In genomic region chr14:95467232-95467631, GRCh38 we compare ENCODE assay signal across 24 cellular contexts. TPM values are rescaled to one million over a fixed set of nuclear protein-coding genes. Genes with fewer than 3 reads are reported as not detected.
DNase-seq lines count a peak whose midpoint lies in the region; ATAC-seq and TF ChIP-seq lines count a peak whose summit lies in the region.
"Had no signal": no experiment of that assay in that cellular context is flagged by ENCODE, and none has a peak within 500 bp of the region (broad histone marks: within the 10 kb centered on the region; RNA-seq: fewer than 3 reads in every experiment).

No MANE protein-coding gene starts in this region.

- peaks cover 13% of the 10 kb centered on the region for H3K36me3 Mint-ChIP-seq in activated naive CD8-positive, alpha-beta T cell
- H3K36me3 Mint-ChIP-seq in activated naive CD8-positive, alpha-beta T cell treated with anti-CD3 and anti-CD28 coated beads, Interleukin-2, amount 50 U/mL, for 24 hours (ENCODE audit: low read depth), result peaks cover 27% of the 10 kb centered on the region
- peaks cover 52 to 68% of the 10 kb centered on the region in 2 donors for H3K36me3 Mint-ChIP-seq in stimulated activated naive B cell treated with anti-CD40 and anti-IgM and Interleukin-4, amounts not matched to agents 10 μg/mL and 1 μg/mL and 100 μg/mL, for 72 hours
- H3K36me3 Mint-ChIP-seq: neural progenitor cell had no signal

- ATAC-seq in activated naive CD8-positive, alpha-beta T cell treated with anti-CD3 and anti-CD28 coated beads, Interleukin-2, amount 50 U/mL, for 24 hours, result no peak
- ATAC-seq in stimulated activated naive B cell treated with anti-CD40 and anti-IgM and Interleukin-4, amounts not matched to agents 10 μg/mL and 1 μg/mL and 100 μg/mL, for 72 hours (replicated peaks), result no peak
- no peak for ATAC-seq in HG03521 (IDR thresholded peaks at IDR 0.05; ENCODE audit: unreplicated experiment)
- ATAC-seq: Panc1; stimulated activated memory B cell treated with anti-CD40 and anti-IgM and Interleukin-4, amounts not matched to agents 10 μg/mL and 1 μg/mL and 100 μg/mL, for 72 hours had no signal

- H3K27me3 Mint-ChIP-seq in activated naive CD8-positive, alpha-beta T cell, result no peaks in the 10 kb centered on the region
- H3K27me3 Mint-ChIP-seq in activated naive CD8-positive, alpha-beta T cell treated with anti-CD3 and anti-CD28 coated beads, Interleukin-2, amount 50 U/mL, for 24 hours, result no peaks in the 10 kb centered on the region
- H3K27me3 Mint-ChIP-seq in stimulated activated naive B cell treated with anti-CD40 and anti-IgM and Interleukin-4, amounts not matched to agents 10 μg/mL and 1 μg/mL and 100 μg/mL, for 72 hours, result no peaks in the 10 kb centered on the region
- H3K27me3 Mint-ChIP-seq: activated CD4-positive, alpha-beta T cell treated with anti-CD3 and anti-CD28 coated beads, Interleukin-2, amount 10 ng/mL, durations not matched to agents 7 days and 5 days; stimulated activated memory B cell treated with anti-CD40 and anti-IgM and Interleukin-4, amounts not matched to agents 10 μg/mL and 1 μg/mL and 100 μg/mL, for 72 hours had no signal

- H3K9me3 ChIP-seq in right atrium auricular region, result no peaks in the 10 kb centered on the region
- H3K9me3 ChIP-seq: SJSA1, testis had no signal

- peak overlapping the region; percentile 81 for H3K27ac Mint-ChIP-seq in activated naive CD8-positive, alpha-beta T cell
- no peak overlapping the region for H3K27ac Mint-ChIP-seq in activated naive CD8-positive, alpha-beta T cell treated with anti-CD3 and anti-CD28 coated beads, Interleukin-2, amount 50 U/mL, for 24 hours
- H3K27ac Mint-ChIP-seq in stimulated activated naive B cell treated with anti-CD40 and anti-IgM and Interleukin-4, amounts not matched to agents 10 μg/mL and 1 μg/mL and 100 μg/mL, for 72 hours, result peak overlapping the region; percentile 47
- H3K27ac Mint-ChIP-seq: HFFc6, neural progenitor cell had no signal

- no peaks in the 10 kb centered on the region for H3K9me3 Mint-ChIP-seq in activated naive CD8-positive, alpha-beta T cell (ENCODE audit: low read depth)
- H3K9me3 Mint-ChIP-seq in activated naive CD8-positive, alpha-beta T cell treated with anti-CD3 and anti-CD28 coated beads, Interleukin-2, amount 50 U/mL, for 24 hours, result no peaks in the 10 kb centered on the region
- no peaks in the 10 kb centered on the region for H3K9me3 Mint-ChIP-seq in stimulated activated naive B cell treated with anti-CD40 and anti-IgM and Interleukin-4, amounts not matched to agents 10 μg/mL and 1 μg/mL and 100 μg/mL, for 72 hours
- H3K9me3 Mint-ChIP-seq: activated CD4-positive, alpha-beta T cell treated with anti-CD3 and anti-CD28 coated beads, Interleukin-2, amount 10 ng/mL, durations not matched to agents 7 days and 5 days; HFFc6; neural progenitor cell; stimulated activated memory B cell treated with anti-CD40 and anti-IgM and Interleukin-4, amounts not matched to agents 10 μg/mL and 1 μg/mL and 100 μg/mL, for 72 hours had no signal

- H3K27me3 ChIP-seq in right atrium auricular region, result no peaks in the 10 kb centered on the region
- H3K27me3 ChIP-seq: cardiac muscle cell, SJSA1, testis had no signal

- peak overlapping the region; percentile 47 to 56 for H3K27ac ChIP-seq in right atrium auricular region
- H3K27ac ChIP-seq: cardiac muscle cell, GM23248, neural progenitor cell, SJSA1, testis had no signal

- no peak overlapping the region for H3K4me3 Mint-ChIP-seq in activated naive CD8-positive, alpha-beta T cell
- H3K4me3 Mint-ChIP-seq in activated naive CD8-positive, alpha-beta T cell treated with anti-CD3 and anti-CD28 coated beads, Interleukin-2, amount 50 U/mL, for 24 hours, result no peak overlapping the region
- H3K4me3 Mint-ChIP-seq in stimulated activated naive B cell treated with anti-CD40 and anti-IgM and Interleukin-4, amounts not matched to agents 10 μg/mL and 1 μg/mL and 100 μg/mL, for 72 hours, result no peak overlapping the region
- H3K4me3 Mint-ChIP-seq: activated CD4-positive, alpha-beta T cell treated with anti-CD3 and anti-CD28 coated beads, Interleukin-2, amount 10 ng/mL, durations not matched to agents 7 days and 5 days; HFFc6; neural progenitor cell; stimulated activated memory B cell treated with anti-CD40 and anti-IgM and Interleukin-4, amounts not matched to agents 10 μg/mL and 1 μg/mL and 100 μg/mL, for 72 hours had no signal

- TF ChIP-seq CTCF in right atrium auricular region (IDR thresholded peaks at IDR 0.05) (no peak), GM20000 (IDR thresholded peaks at IDR 0.05; ENCODE audit: extremely low read depth, missing control alignments) (no peak)

- peaks cover 54% of the 10 kb centered on the region for H3K4me1 Mint-ChIP-seq in activated naive CD8-positive, alpha-beta T cell (ENCODE audit: low read depth)
- H3K4me1 Mint-ChIP-seq in activated naive CD8-positive, alpha-beta T cell treated with anti-CD3 and anti-CD28 coated beads, Interleukin-2, amount 50 U/mL, for 24 hours, result peaks cover 51% of the 10 kb centered on the region
- H3K4me1 Mint-ChIP-seq in stimulated activated naive B cell treated with anti-CD40 and anti-IgM and Interleukin-4, amounts not matched to agents 10 μg/mL and 1 μg/mL and 100 μg/mL, for 72 hours, result peaks cover 42 to 46% of the 10 kb centered on the region in 2 donors

- H3K36me3 ChIP-seq in right atrium auricular region, result peaks cover 35% of the 10 kb centered on the region
- H3K36me3 ChIP-seq: cardiac muscle cell, neural progenitor cell had no signal

- no peak for DNase-seq in activated naive CD8-positive, alpha-beta T cell treated with anti-CD3 and anti-CD28 coated beads, Interleukin-2, amount 50 U/mL, for 24 hours
- DNase-seq in NCI-H345 treated with DMSO at 0.1 percent for 48 hours (lab: John Stamatoyannopoulos, UW; ENCODE audit: unreplicated experiment) (peak; percentile 83), right atrium auricular region (ENCODE audit: low spot score) (no peak), GM20000 (ENCODE audit: low spot score) (no peak), OCI-M2 (lab: John Stamatoyannopoulos, UW; ENCODE audit: unreplicated experiment) (no peak)
- no peak for DNase-seq in stimulated activated naive B cell treated with anti-CD40 and anti-IgM and Interleukin-4, amounts not matched to agents 10 μg/mL and 1 μg/mL and 100 μg/mL, for 72 hours
- DNase-seq: activated CD4-positive, alpha-beta T cell treated with anti-CD3 and anti-CD28 coated beads, Interleukin-2, amount 10 ng/mL, durations not matched to agents 7 days and 5 days; activated CD8-positive, alpha-beta memory T cell treated with anti-CD3 and anti-CD28 coated beads, Interleukin-2, amount 50 U/mL, for 4 hours; activated effector memory CD4-positive, alpha-beta T cell treated with Interleukin-2 at 50 U/mL for 16 hours; dermis blood vessel endothelial cell; DND-41; GM23248; HFFc6; NCI-H187 treated with DMSO at 0.1 percent for 48 hours; NCI-H510A; stimulated activated CD4-positive, alpha-beta T cell treated with anti-CD3 and anti-CD28 coated beads, Interleukin-2, amount 100 ng/mL, for 24 hours; testis had no signal

- H3K4me3 ChIP-seq in right atrium auricular region, result no peak overlapping the region
- H3K4me3 ChIP-seq: cardiac muscle cell, GM23248, neural progenitor cell, SJSA1, testis had no signal

- H3K4me1 ChIP-seq in right atrium auricular region, result peaks cover 0 to 66% of the 10 kb centered on the region in 2 donors
- H3K4me1 ChIP-seq: neural progenitor cell, SJSA1 had no signal

RNA-seq across cellular contexts. Expression of gene SYNE3, which starts 49.2 kb away (rescaled TPM):
- 10 to 100 TPM in 1 of 2 donors, 1 to 10 TPM in 1; 8.2 to 13.2 TPM for total RNA-seq in right atrium auricular region
